In genomic region chr5:74578356-74579044, GRCh38 we compare ENCODE assay signal across 12 cellular contexts.
DNase-seq lines count a peak whose midpoint lies in the region; ATAC-seq and TF ChIP-seq lines count a peak whose summit lies in the region.
"Had no signal": no experiment of that assay in that cellular context is flagged by ENCODE, and none has a peak within 500 bp of the region (broad histone marks: within the 10 kb centered on the region; RNA-seq: fewer than 3 reads in every experiment).

No MANE protein-coding gene starts in this region.

- CTCF ChIA-PET in Calu3 (lab: Charles Lee), result no interaction called here

- no peaks in the 10 kb centered on the region for H3K27me3 ChIP-seq in smooth muscle cell (ENCODE audit: low read depth)

- H3K4me1 ChIP-seq in smooth muscle cell (ENCODE audit: low read depth), result peaks cover under 1% of the 10 kb centered on the region

- no peak overlapping the region for H3K9ac ChIP-seq in smooth muscle cell (ENCODE audit: low read depth)

- DNase-seq in Calu3, result no peak
- no peak for DNase-seq in activated naive CD8-positive, alpha-beta T cell treated with anti-CD3 and anti-CD28 coated beads, Interleukin-2, amount 50 U/mL, for 24 hours
- no peak for DNase-seq in NCI-H2107 (lab: John Stamatoyannopoulos, UW)
- DNase-seq in GDM1 (lab: John Stamatoyannopoulos, UW), result no peak
- DNase-seq in smooth muscle cell (lab: John Stamatoyannopoulos, UW; ENCODE audit: unreplicated experiment), result no peak
- no peak for DNase-seq in GM03348 (ENCODE audit: low spot score)
- DNase-seq: hippocampal formation had no signal

- peaks cover 2% of the 10 kb centered on the region for H3K9me3 Mint-ChIP-seq in Calu3 (ENCODE audit: low read depth, unreplicated experiment)
- no peaks in the 10 kb centered on the region for H3K9me3 Mint-ChIP-seq in activated naive CD8-positive, alpha-beta T cell treated with anti-CD3 and anti-CD28 coated beads, Interleukin-2, amount 50 U/mL, for 24 hours

- H2AFZ ChIP-seq in smooth muscle cell (ENCODE audit: low read depth), result no peak overlapping the region

- H3F3A ChIP-seq in smooth muscle cell (ENCODE audit: low read depth), result no peaks in the 10 kb centered on the region

- no peak overlapping the region for H3K4me3 ChIP-seq in smooth muscle cell
- H3K4me3 ChIP-seq: mucosa of descending colon, skin epidermis had no signal

- H3K27me3 Mint-ChIP-seq in Calu3 (ENCODE audit: unreplicated experiment), result no peaks in the 10 kb centered on the region
- peaks cover 5% of the 10 kb centered on the region for H3K27me3 Mint-ChIP-seq in activated naive CD8-positive, alpha-beta T cell treated with anti-CD3 and anti-CD28 coated beads, Interleukin-2, amount 50 U/mL, for 24 hours

- H4K20me1 ChIP-seq in smooth muscle cell (ENCODE audit: low read depth), result no peaks in the 10 kb centered on the region

- H3K27ac ChIP-seq in smooth muscle cell (ENCODE audit: low read depth), result no peak overlapping the region
- H3K27ac ChIP-seq: C4-2B had no signal

- peaks cover 14% of the 10 kb centered on the region for H3K36me3 Mint-ChIP-seq in Calu3 (ENCODE audit: insufficient read depth, unreplicated experiment)
- H3K36me3 Mint-ChIP-seq in activated naive CD8-positive, alpha-beta T cell treated with anti-CD3 and anti-CD28 coated beads, Interleukin-2, amount 50 U/mL, for 24 hours (ENCODE audit: low read depth), result no peaks in the 10 kb centered on the region

- WGBS in smooth muscle cell (ENCODE audit: low lambda C conversion rate), result 95% methylated on average over 7 of the region's 7 CpGs

- H3K4me3 Mint-ChIP-seq in Calu3 (ENCODE audit: low read depth, unreplicated experiment), result no peak overlapping the region
- peak overlapping the region; percentile 27 for H3K4me3 Mint-ChIP-seq in activated naive CD8-positive, alpha-beta T cell treated with anti-CD3 and anti-CD28 coated beads, Interleukin-2, amount 50 U/mL, for 24 hours

- H3K79me2 ChIP-seq in smooth muscle cell (ENCODE audit: low read depth), result no peaks in the 10 kb centered on the region

- intact Hi-C loops in Calu3 (cut with micrococcal nuclease; ENCODE audit: unreplicated experiment), result loop anchor here (5.0 kb wide), 1 partner anchor 171 kb away; no protein-coding TSS in a partner anchor

- no peaks in the 10 kb centered on the region for H3K36me3 ChIP-seq in smooth muscle cell (ENCODE audit: low read depth)

- no peaks in the 10 kb centered on the region for H3K9me3 ChIP-seq in smooth muscle cell (replicated peaks; ENCODE audit: low read depth)
- H3K9me3 ChIP-seq: mucosa of descending colon had no signal

- peak overlapping the region; percentile 27 for H3K27ac Mint-ChIP-seq in Calu3 (ENCODE audit: unreplicated experiment)
- H3K27ac Mint-ChIP-seq in activated naive CD8-positive, alpha-beta T cell treated with anti-CD3 and anti-CD28 coated beads, Interleukin-2, amount 50 U/mL, for 24 hours, result peak overlapping the region; percentile 77

- H3K4me2 ChIP-seq in smooth muscle cell, result no peak overlapping the region

- BruUV-seq in Calu3 (replicated peaks; lab: Mats Ljungman, UMichigan), result no TSS peak

- TF ChIP-seq CTCF in Calu3 (IDR thresholded peaks at IDR 0.05; ENCODE audit: unreplicated experiment), result no peak
- TF ChIP-seq CTCF in smooth muscle cell (IDR thresholded peaks at IDR 0.05; ENCODE audit: borderline replicate concordance, insufficient read depth, poor library complexity, severe bottlenecking), result no peak

- ATAC-seq in GM19023 (IDR thresholded peaks at IDR 0.05; ENCODE audit: unreplicated experiment) (peak; percentile 43), HG03045 (IDR thresholded peaks at IDR 0.05; ENCODE audit: unreplicated experiment) (peak; percentile 53)
- peak; percentile 26 for ATAC-seq in activated naive CD8-positive, alpha-beta T cell treated with anti-CD3 and anti-CD28 coated beads, Interleukin-2, amount 50 U/mL, for 24 hours
- ATAC-seq: mucosa of descending colon had no signal

- H3K4me1 Mint-ChIP-seq in Calu3 (ENCODE audit: low read depth, unreplicated experiment), result peaks cover 79% of the 10 kb centered on the region
- H3K4me1 Mint-ChIP-seq in activated naive CD8-positive, alpha-beta T cell treated with anti-CD3 and anti-CD28 coated beads, Interleukin-2, amount 50 U/mL, for 24 hours, result peaks cover 41% of the 10 kb centered on the region
